In the genomic region with DNA sequence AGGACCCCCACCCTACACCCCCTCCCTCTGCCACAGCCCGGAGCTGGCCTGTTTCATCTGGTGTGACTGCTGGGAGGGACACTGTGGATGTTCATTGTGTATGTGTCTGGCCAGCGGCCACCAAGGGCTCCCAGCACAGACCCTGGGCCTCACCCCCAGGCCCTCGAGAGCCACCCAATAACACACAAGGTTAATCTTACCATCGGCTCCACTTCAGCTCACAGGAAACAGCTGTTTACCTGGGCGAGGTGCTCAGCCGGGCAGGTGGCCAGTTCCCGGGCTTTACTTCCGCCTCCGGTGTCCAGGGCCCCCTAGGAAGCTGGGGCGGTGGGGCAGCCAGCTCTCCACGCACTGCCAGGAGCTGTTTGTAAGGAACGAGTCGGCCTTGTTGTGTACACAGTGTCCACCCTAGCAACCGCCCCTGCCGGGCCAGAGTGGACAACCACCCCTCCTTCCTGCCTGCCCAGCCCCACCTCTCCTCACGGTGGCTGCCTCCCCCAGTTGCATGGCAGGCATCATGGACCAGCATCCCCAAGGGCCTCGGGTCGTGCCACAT, we compare ENCODE assay signal across 13 cellular contexts. TPM values are rescaled to one million over a fixed set of nuclear protein-coding genes. Genes with fewer than 3 reads are reported as not detected.
DNase-seq lines count a peak whose midpoint lies in the region; ATAC-seq, FAIRE-seq and TF ChIP-seq lines count a peak whose summit lies in the region.
"Had no signal": no experiment of that assay in that cellular context is flagged by ENCODE, and none has a peak within 500 bp of the region (broad histone marks: within the 10 kb centered on the region; RNA-seq: fewer than 3 reads in every experiment).

No MANE protein-coding gene starts in this region.

- H3K36me3 ChIP-seq in heart left ventricle (no peaks in the 10 kb centered on the region), pancreas (no peaks in the 10 kb centered on the region)
- H3K36me3 ChIP-seq: adrenal gland had no signal

- no peak for TF ChIP-seq POLR2A in heart left ventricle (IDR thresholded peaks at IDR 0.05)

- no peaks in the 10 kb centered on the region for H3K9me3 ChIP-seq in heart left ventricle
- H3K9me3 ChIP-seq in pancreas, result no peaks in the 10 kb centered on the region
- H3K9me3 ChIP-seq: adrenal gland had no signal

- no peak for FAIRE-seq in pancreas (lab: Jason Lieb, UNC)

- DNase-seq in DMS79 (lab: John Stamatoyannopoulos, UW) (peak; percentile 75), NCI-H510A (lab: John Stamatoyannopoulos, UW) (peak; percentile 90), heart left ventricle (peak in 1 of 5 donors; percentile 50), pancreas (peak; percentile 79 to 95 (median 86)), ecto neural progenitor cell (ENCODE audit: low spot score) (no peak), HEK293T (ENCODE audit: extremely low spot score) (no peak)
- DNase-seq: CD4-positive, alpha-beta T cell; effector CD4-positive, alpha-beta T cell; T-helper 2 cell had no signal

- no peaks in the 10 kb centered on the region for H3K27me3 ChIP-seq in heart left ventricle
- H3K27me3 ChIP-seq in pancreas, result no peaks in the 10 kb centered on the region
- H3K27me3 ChIP-seq: adrenal gland had no signal

- POLR2A ChIA-PET in HEK293T (lab: Yijun Ruan, JAX), result interaction anchor here (0.6 kb wide), 1 partner anchor 59 kb away, joined by 3 read pairs; no protein-coding TSS in a partner anchor

- H3K27ac ChIP-seq in heart left ventricle (no peak overlapping the region), pancreas (peak overlapping the region; percentile 60 to 79 (median 75))
- H3K27ac ChIP-seq: adrenal gland had no signal

- H3K4me1 ChIP-seq in heart left ventricle (peaks cover 0 to 31% (median 26%) of the 10 kb centered on the region in 12 donors), pancreas (peaks cover 39 to 44% (median 43%) of the 10 kb centered on the region in 3 donors)

- H3K4me3 ChIP-seq in heart left ventricle (no peak overlapping the region), pancreas (no peak overlapping the region)
- H3K4me3 ChIP-seq: adrenal gland had no signal

- intact Hi-C loops in heart left ventricle (cut with DNase I) (no loop called here), pancreas (cut with DNase I) (no loop called here)

- CTCF ChIA-PET in HEK293T (lab: Yijun Ruan, JAX), result no interaction called here

- 48 to 67% (median 59%) methylated on average over 13 to 18 of the region's 18 CpGs for WGBS in heart left ventricle, 4 donors
- 14 to 26% methylated on average over 18 of the region's 18 CpGs for WGBS in pancreas, 2 donors

- peak; percentile 8 to 83 (median 36) for ATAC-seq in heart left ventricle
- ATAC-seq in pancreas, result peak; percentile 71 to 82 (median 74)
- ATAC-seq in activated CD4-positive, CD25-positive, alpha-beta regulatory T cell treated with anti-CD3 and anti-CD28 coated beads, Interleukin-2, amount 50 U/mL, for 24 hours, result no peak
- no peak for ATAC-seq in HG03097 (IDR thresholded peaks at IDR 0.05; ENCODE audit: low FRiP score, unreplicated experiment)

- TF ChIP-seq CTCF in heart left ventricle (IDR thresholded peaks at IDR 0.05) (no peak), pancreas (IDR thresholded peaks at IDR 0.05) (no peak)

TF ChIP-seq in HEK293T, 16 proteins besides CTCF, POLR2A, EP300 and RAD21:
- no peak for TF ChIP-seq NFRKB (IDR thresholded peaks at IDR 0.05)
- TF ChIP-seq FOXA1 (IDR thresholded peaks at IDR 0.05), result no peak
- TF ChIP-seq TARDBP (IDR thresholded peaks at IDR 0.05), result no peak
- no peak for TF ChIP-seq FOXM1 (IDR thresholded peaks at IDR 0.05; ENCODE audit: borderline replicate concordance)
- no peak for TF ChIP-seq SP1 (IDR thresholded peaks at IDR 0.05)
- no peak for TF ChIP-seq SUZ12 (IDR thresholded peaks at IDR 0.05)
- TF ChIP-seq L3MBTL2 (conservative IDR thresholded peaks at IDR 0.05), result no peak
- TF ChIP-seq LEF1 (IDR thresholded peaks at IDR 0.05; ENCODE audit: borderline replicate concordance), result no peak
- TF ChIP-seq CTBP1 (IDR thresholded peaks at IDR 0.05; ENCODE audit: borderline replicate concordance), result no peak
- TF ChIP-seq ARNT (IDR thresholded peaks at IDR 0.05), result no peak
- no peak for TF ChIP-seq ZNF384 (IDR thresholded peaks at IDR 0.05)
- no peak for TF ChIP-seq ELF4 (IDR thresholded peaks at IDR 0.05)
- TF ChIP-seq FOXK2 (IDR thresholded peaks at IDR 0.05), result no peak
- TF ChIP-seq, protein P1, sequence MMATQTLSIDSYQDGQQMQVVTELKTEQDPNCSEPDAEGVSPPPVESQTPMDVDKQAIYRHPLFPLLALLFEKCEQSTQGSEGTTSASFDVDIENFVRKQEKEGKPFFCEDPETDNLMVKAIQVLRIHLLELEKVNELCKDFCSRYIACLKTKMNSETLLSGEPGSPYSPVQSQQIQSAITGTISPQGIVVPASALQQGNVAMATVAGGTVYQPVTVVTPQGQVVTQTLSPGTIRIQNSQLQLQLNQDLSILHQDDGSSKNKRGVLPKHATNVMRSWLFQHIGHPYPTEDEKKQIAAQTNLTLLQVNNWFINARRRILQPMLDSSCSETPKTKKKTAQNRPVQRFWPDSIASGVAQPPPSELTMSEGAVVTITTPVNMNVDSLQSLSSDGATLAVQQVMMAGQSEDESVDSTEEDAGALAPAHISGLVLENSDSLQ (IDR thresholded peaks at IDR 0.05), result no peak
- TF ChIP-seq BHLHE40 (IDR thresholded peaks at IDR 0.05; ENCODE audit: borderline replicate concordance), result no peak
- TF ChIP-seq HDGF (IDR thresholded peaks at IDR 0.05; ENCODE audit: borderline replicate concordance), result no peak

RNA-seq across cellular contexts. Expression of gene COMP, which starts 49.5 kb away (rescaled TPM):
- total RNA-seq in heart left ventricle (1 to 10 TPM in 3 of 9 donors, under 1 TPM in 5, not detected in 1; 0.16 to 2.7 (median 0.60) TPM), pancreas (1 to 10 TPM in 2 of 6 donors, under 1 TPM in 4; 0.05 to 3.7 (median 0.59) TPM)
- polyA plus RNA-seq in heart left ventricle (under 1 TPM; 0.11 to 0.53 TPM), pancreas (under 1 TPM; 0.23 to 0.49 TPM)
- total RNA-seq: CD4-positive, alpha-beta T cell had no signal
- polyA plus RNA-seq: IgD-negative memory B cell had no signal

RNA-seq across cellular contexts. Expression of gene CRTC1, which starts 58.2 kb away (rescaled TPM):
- 10 to 100 TPM in 2 of 9 donors, 1 to 10 TPM in 7; 3.8 to 10.2 (median 8.2) TPM for total RNA-seq in heart left ventricle
- polyA plus RNA-seq in heart left ventricle, result 1 to 10 TPM; 4.4 to 6.4 TPM
- 1 to 10 TPM; 5.2 to 8.1 (median 6.5) TPM for total RNA-seq in pancreas
- polyA plus RNA-seq in pancreas, result 10 to 100 TPM; 12.4 to 18.1 TPM

Comparison
In these comparisons a context has a peak if more than half of its experiments do, and no peak if none do; other contexts are left out.
1. DNase-seq: peak in DMS79 (single experiment), NCI-H510A (single experiment) and pancreas (6 of 6); none in ecto neural progenitor cell (single experiment) and HEK293T (single experiment).
2. ATAC-seq: peak in heart left ventricle (4 of 4) and pancreas (4 of 4); none in activated CD4-positive, CD25-positive, alpha-beta regulatory T cell treated with anti-CD3 and anti-CD28 coated beads, Interleukin-2, amount 50 U/mL, for 24 hours (0 of 2) and HG03097 (single experiment).
3. H3K27ac ChIP-seq: peak in pancreas (4 of 4); none in heart left ventricle (0 of 12).